8 cellular contexts compared by ENCODE assay signal in the genomic region with DNA sequence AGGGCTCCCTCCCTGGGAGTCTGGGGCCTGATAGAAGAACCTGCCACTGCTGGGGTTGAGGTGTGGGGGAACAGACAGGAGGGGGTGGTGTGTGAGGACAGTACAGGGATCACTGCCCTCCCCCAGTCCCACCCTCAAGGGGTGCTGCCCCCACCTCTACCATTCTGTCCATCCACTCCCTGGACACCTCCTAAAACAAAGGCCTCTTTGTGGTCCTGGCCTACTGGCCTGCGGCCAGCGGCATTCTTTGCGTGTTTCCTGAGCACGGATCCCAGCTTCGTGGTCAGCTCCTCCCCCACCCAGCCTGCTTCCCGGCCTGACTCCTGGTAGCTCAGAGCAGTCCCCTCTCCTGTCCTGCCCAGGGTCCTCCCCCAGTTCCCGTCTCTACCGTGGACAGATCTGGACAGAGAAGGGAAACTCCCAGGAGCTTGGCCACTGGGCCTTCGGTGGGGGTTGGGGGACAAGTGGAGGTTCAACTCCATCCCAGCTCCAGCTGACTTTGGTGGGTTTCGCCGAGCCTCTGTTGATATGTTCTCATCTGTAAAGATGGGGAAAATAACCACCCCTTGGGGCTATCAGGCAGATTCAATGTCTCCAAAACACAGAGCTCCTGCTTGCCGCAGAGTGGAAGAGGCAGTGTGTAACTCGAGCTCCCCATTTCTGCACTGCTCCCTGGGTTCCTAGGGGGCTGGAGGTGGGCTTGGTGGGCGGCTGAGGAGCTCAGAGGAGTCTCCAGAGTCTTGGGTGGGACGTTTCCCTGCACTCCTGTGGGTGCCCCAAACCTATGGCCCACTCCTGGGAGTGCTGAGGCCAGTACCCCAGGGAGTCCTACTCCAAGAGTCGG. TPM values are rescaled to one million over a fixed set of nuclear protein-coding genes. Genes with fewer than 3 reads are reported as not detected.
DNase-seq lines count a peak whose midpoint lies in the region; ATAC-seq and TF ChIP-seq lines count a peak whose summit lies in the region.

No MANE protein-coding gene starts in this region.

- peaks cover 4% of the 10 kb centered on the region for H3K36me3 Mint-ChIP-seq in nephron (ENCODE audit: low read depth)

- no peak for TF ChIP-seq CTCF in Panc1 (IDR thresholded peaks at IDR 0.05)
- no peak for TF ChIP-seq CTCF in esophagus squamous epithelium (IDR thresholded peaks at IDR 0.05)
- no peak for TF ChIP-seq CTCF in nephron (IDR thresholded peaks at IDR 0.05; ENCODE audit: unreplicated experiment in 3 of 3)

- peak overlapping the region; percentile 59 to 77 (median 73) for H3K4me3 Mint-ChIP-seq in nephron

- intact Hi-C loops in Panc1 (cut with micrococcal nuclease; ENCODE audit: unreplicated experiment), result no loop called here
- intact Hi-C loops in esophagus squamous epithelium (cut with DNase I), result no loop called here

- H3K4me3 ChIP-seq in ACC112 (ENCODE audit: low read depth, low read length) (peak overlapping the region; percentile 57; the same call in 1 of the 2 replicates), Panc1 (ENCODE audit: low read depth in 2 of 2, low read length in 2 of 2) (peak overlapping the region in 1 of 2 experiments; percentile 20; a peak in 1 of 4 replicates), esophagus squamous epithelium (peak overlapping the region in 1 of 4 donors; percentile 13)

- H3K27me3 ChIP-seq in ACC112 (ENCODE audit: insufficient read depth, low read length) (no peaks in the 10 kb centered on the region), Panc1 (ENCODE audit: control insufficient read depth, insufficient read depth, low read length) (no peaks in the 10 kb centered on the region), esophagus squamous epithelium (no peaks in the 10 kb centered on the region)

- H3K9me3 ChIP-seq in Panc1 (ENCODE audit: control insufficient read depth, insufficient read depth, low read depth, low read length), result no peaks in the 10 kb centered on the region
- H3K9me3 ChIP-seq in esophagus squamous epithelium, result no peaks in the 10 kb centered on the region

- no TSS peak for BruUV-seq in Panc1 (replicated peaks; lab: Mats Ljungman, UMichigan)

- H3K27me3 Mint-ChIP-seq in nephron (ENCODE audit: low read depth), result peaks cover 55% of the 10 kb centered on the region

- H3K4me1 ChIP-seq in ACC112 (ENCODE audit: control insufficient read depth, insufficient read depth, low read length, unreplicated experiment), result peaks cover 63% of the 10 kb centered on the region
- H3K4me1 ChIP-seq in Panc1 (ENCODE audit: control insufficient read depth, insufficient read depth, low read length), result peaks cover 94% of the 10 kb centered on the region
- peaks cover 81 to 100% (median 92%) of the 10 kb centered on the region in 3 donors for H3K4me1 ChIP-seq in esophagus squamous epithelium

- peak; percentile 38 for DNase-seq in Panc1 (ENCODE audit: low read depth, low spot score)
- no peak for DNase-seq in esophagus squamous epithelium (lab: John Stamatoyannopoulos, UW)
- no peak for DNase-seq in occipital lobe (lab: John Stamatoyannopoulos, UW)

- peaks cover 90% of the 10 kb centered on the region for H3K4me1 Mint-ChIP-seq in nephron

- 29 to 30% methylated on average over 4 to 6 of the region's 16 CpGs for WGBS in esophagus squamous epithelium, 2 donors

- ATAC-seq in Panc1, result peak; percentile 74
- no peak for ATAC-seq in HG02840 (IDR thresholded peaks at IDR 0.05; ENCODE audit: low FRiP score, unreplicated experiment)
- ATAC-seq in GM19397 (IDR thresholded peaks at IDR 0.05; ENCODE audit: unreplicated experiment), result no peak
- ATAC-seq in HG02981 (IDR thresholded peaks at IDR 0.05; ENCODE audit: unreplicated experiment), result no peak

- peaks cover 43% of the 10 kb centered on the region for H3K79me2 ChIP-seq in ACC112 (ENCODE audit: control insufficient read depth, insufficient read depth, low read length, unreplicated experiment)

- no peaks in the 10 kb centered on the region for H3K9me3 Mint-ChIP-seq in nephron

- POLR2A ChIA-PET in Panc1 (lab: Charles Lee), result no interaction called here

- CTCF ChIA-PET in Panc1 (lab: Charles Lee), result interaction anchor here (0.5 to 1.2 kb wide), 4 partner anchors 28 to 1496 kb away, joined by 3 to 5 read pairs (median 3); no protein-coding TSS in a partner anchor

- no peak overlapping the region for H2AFZ ChIP-seq in ACC112 (ENCODE audit: low read length, unreplicated experiment)

- H3K36me3 ChIP-seq in ACC112 (ENCODE audit: insufficient read depth, low read length) (no peaks in the 10 kb centered on the region), Panc1 (ENCODE audit: control insufficient read depth, insufficient read depth, low read length) (no peaks in the 10 kb centered on the region), esophagus squamous epithelium (peaks cover 0 to 8% (median 0%) of the 10 kb centered on the region in 3 donors)

- peak overlapping the region; percentile 98 to 99 (median 99) for H3K27ac Mint-ChIP-seq in nephron

- H3K27ac ChIP-seq in ACC112 (ENCODE audit: low read depth, low read length), result peak overlapping the region; percentile 80
- peak overlapping the region; percentile 99 for H3K27ac ChIP-seq in Panc1 (ENCODE audit: low read length)
- H3K27ac ChIP-seq in esophagus squamous epithelium, result peak overlapping the region; percentile 85 to 97 (median 95)

- in situ Hi-C loops in Panc1 (cut with HindIII; ENCODE audit: low pct_unique_long_range_greater_than_20kb, low sequenced_read_pairs), result no loop called here

- TF ChIP-seq POLR2A in esophagus squamous epithelium (IDR thresholded peaks at IDR 0.05), result no peak

RNA-seq across cellular contexts. Expression of a gene that starts 48.7 kb away (rescaled TPM):
- 0.23 TPM for total RNA-seq in Panc1 (2021; ENCODE audit: unreplicated experiment)
- polyA plus RNA-seq in Panc1 (2012; ENCODE audit: insufficient read length), result 0.48 TPM
- total RNA-seq in esophagus squamous epithelium, result 10 to 100 TPM in 1 of 4 donors, 1 to 10 TPM in 3; 2.1 to 13.0 (median 3.9) TPM
- 3.3 TPM for total RNA-seq in occipital lobe

RNA-seq across cellular contexts. Expression of a gene that starts 58.7 kb away (rescaled TPM):
- total RNA-seq in Panc1 (2021; ENCODE audit: unreplicated experiment) (144 TPM), esophagus squamous epithelium (10 to 100 TPM; 32.3 to 81.2 (median 51.6) TPM), occipital lobe (124 TPM)
- polyA plus RNA-seq in Panc1 (2012; ENCODE audit: insufficient read length), result 107 TPM
